36 cellular contexts compared by ENCODE assay signal in genomic region chr10:123721441-123722049, GRCh38. TPM values are rescaled to one million over a fixed set of nuclear protein-coding genes. Genes with fewer than 3 reads are reported as not detected.
"Had no signal": no experiment of that assay in that cellular context is flagged by ENCODE, and none has a peak within 500 bp of the region (broad histone marks: within the 10 kb centered on the region; RNA-seq: fewer than 3 reads in every experiment).

No MANE protein-coding gene starts in this region.

- H3K36me3 Mint-ChIP-seq: activated CD4-positive, alpha-beta memory T cell treated with anti-CD3 and anti-CD28 coated beads for 36 hours; activated naive CD4-positive, alpha-beta T cell treated with anti-CD3 and anti-CD28 coated beads, Interleukin-2, amount 10 ng/mL, durations not matched to agents 7 days and 5 days; activated naive CD8-positive, alpha-beta T cell had no signal

- H3K27ac Mint-ChIP-seq: activated B cell treated with CpG ODN at 0.5 μM for 24 hours; activated CD4-positive, alpha-beta memory T cell treated with anti-CD3 and anti-CD28 coated beads for 36 hours; activated naive CD4-positive, alpha-beta T cell treated with anti-CD3 and anti-CD28 coated beads, Interleukin-2, amount 10 ng/mL, durations not matched to agents 7 days and 5 days; activated naive CD8-positive, alpha-beta T cell; activated naive CD8-positive, alpha-beta T cell treated with anti-CD3 and anti-CD28 coated beads, Interleukin-2, amount 50 U/mL, for 24 hours had no signal

- ATAC-seq: activated naive CD8-positive, alpha-beta T cell treated with anti-CD3 and anti-CD28 coated beads, Interleukin-2, amount 50 U/mL, for 24 hours; PC-3 had no signal

- H3K4me3 Mint-ChIP-seq: activated B cell treated with CpG ODN at 0.5 μM for 24 hours; activated CD4-positive, alpha-beta memory T cell treated with anti-CD3 and anti-CD28 coated beads for 36 hours; activated naive CD4-positive, alpha-beta T cell treated with anti-CD3 and anti-CD28 coated beads, Interleukin-2, amount 10 ng/mL, durations not matched to agents 7 days and 5 days; activated naive CD8-positive, alpha-beta T cell; activated naive CD8-positive, alpha-beta T cell treated with anti-CD3 and anti-CD28 coated beads, Interleukin-2, amount 50 U/mL, for 24 hours; central memory CD8-positive, alpha-beta T cell had no signal

- H3K27me3 Mint-ChIP-seq: activated CD4-positive, alpha-beta memory T cell treated with anti-CD3 and anti-CD28 coated beads for 36 hours; activated naive CD4-positive, alpha-beta T cell treated with anti-CD3 and anti-CD28 coated beads, Interleukin-2, amount 10 ng/mL, durations not matched to agents 7 days and 5 days; activated naive CD8-positive, alpha-beta T cell treated with anti-CD3 and anti-CD28 coated beads, Interleukin-2, amount 50 U/mL, for 24 hours had no signal

- H3K9me3 Mint-ChIP-seq: activated naive CD4-positive, alpha-beta T cell treated with anti-CD3 and anti-CD28 coated beads, Interleukin-2, amount 10 ng/mL, durations not matched to agents 7 days and 5 days; activated naive CD8-positive, alpha-beta T cell treated with anti-CD3 and anti-CD28 coated beads, Interleukin-2, amount 50 U/mL, for 24 hours; central memory CD8-positive, alpha-beta T cell had no signal

- DNase-seq: activated B cell treated with CpG ODN at 0.5 μM for 24 hours; activated CD4-positive, alpha-beta memory T cell treated with anti-CD3 and anti-CD28 coated beads for 36 hours; activated CD4-positive, alpha-beta T cell treated with anti-CD3 and anti-CD28 coated beads for 4 hours; activated CD4-positive, alpha-beta T cell treated with anti-CD3 and anti-CD28 coated beads, Interleukin-2, amount 50 U/mL, for 1 hour; activated CD4-positive, CD25-positive, alpha-beta regulatory T cell treated with anti-CD3 and anti-CD28 coated beads, Interleukin-2, amount 50 U/mL, for 72 hours; activated CD8-positive, alpha-beta memory T cell treated with anti-CD3 and anti-CD28 coated beads, Interleukin-2, amount 50 U/mL, for 4 hours; activated effector memory CD4-positive, alpha-beta T cell treated with Interleukin-2 at 50 U/mL for 16 hours; activated naive CD4-positive, alpha-beta T cell treated with anti-CD3 and anti-CD28 coated beads, Interleukin-2, amount 10 ng/mL, durations not matched to agents 7 days and 5 days; activated naive CD8-positive, alpha-beta T cell treated with anti-CD3 and anti-CD28 coated beads, Interleukin-2, amount 50 U/mL, for 24 hours; activated T-cell treated with anti-CD3 and anti-CD28 coated beads, Interleukin-2, amount 50 U/mL, for 48 hours; aorta; brain microvascular endothelial cell; Kasumi-1; KG1; MG63; NCI-H1048; NCI-H1105 treated with DMSO at 0.1 percent for 48 hours; NCI-H1436; NCI-H1694; NCI-H1930; NCI-H2081 treated with DMSO at 0.1 percent for 48 hours; NCI-H510A; NCI-H526; NCI-H748 treated with DMSO at 0.1 percent for 48 hours; NK-92 treated with Interleukin-12 subunit alpha and Interleukin-12 subunit beta, amount 100 ng/mL, for 24 hours; PC-3; RPMI8226; SIG-M5; SW 1271; T-helper 1 cell; T-helper 2 cell; T-helper 9 cell had no signal

- H3K4me1 Mint-ChIP-seq: activated B cell treated with CpG ODN at 0.5 μM for 24 hours; activated naive CD4-positive, alpha-beta T cell treated with anti-CD3 and anti-CD28 coated beads, Interleukin-2, amount 10 ng/mL, durations not matched to agents 7 days and 5 days; activated naive CD8-positive, alpha-beta T cell treated with anti-CD3 and anti-CD28 coated beads, Interleukin-2, amount 50 U/mL, for 24 hours; central memory CD8-positive, alpha-beta T cell had no signal

RNA-seq across cellular contexts. Expression of gene GPR26, which starts 55.4 kb away (rescaled TPM):
- total RNA-seq: activated B cell treated with CpG ODN at 0.5 μM for 24 hours; activated CD4-positive, alpha-beta memory T cell treated with anti-CD3 and anti-CD28 coated beads for 36 hours; aorta; cardiac muscle cell; PC-3; Peyer's patch had no signal
